24 cellular contexts compared by ENCODE assay signal in genomic region chr12:112869091-112869490, GRCh38.
"Had no signal": no experiment of that assay in that cellular context is flagged by ENCODE, and none has a peak within 500 bp of the region (broad histone marks: within the 10 kb centered on the region; RNA-seq: fewer than 3 reads in every experiment).

No MANE protein-coding gene starts in this region.

- DNase-seq: stimulated activated CD4-positive, alpha-beta T cell treated with anti-CD3 and anti-CD28 coated beads, Interleukin-2, amount 100 ng/mL, for 48 hours; stimulated activated CD4-positive, alpha-beta T cell treated with anti-CD3 and anti-CD28 coated beads, Interleukin-4, amount 100 ng/mL, for 1 hour; stimulated activated CD4-positive, alpha-beta T cell treated with anti-CD3 and anti-CD28 coated beads, Interleukin-4, amount 100 ng/mL, for 24 hours; stimulated activated CD4-positive, alpha-beta T cell treated with anti-CD3 and anti-CD28 coated beads, Interleukin-4, amount 100 ng/mL, for 4 hours; stimulated activated CD8-positive, alpha-beta memory T cell treated with anti-CD3 and anti-CD28 coated beads, Interleukin-4, amount 100 ng/mL, for 48 hours; stimulated activated naive B cell treated with anti-CD40 and anti-IgM and Interleukin-4, amounts not matched to agents 10 μg/mL and 1 μg/mL and 100 μg/mL, for 72 hours; stimulated activated naive CD4-positive, alpha-beta T cell; stimulated activated naive CD4-positive, alpha-beta T cell treated with Interleukin-2 at 50 U/mL for 16 hours; stimulated activated naive CD8-positive, alpha-beta T cell treated with anti-CD3 and anti-CD28 coated beads, Interleukin-15, amount 100 ng/mL, for 72 hours; stimulated activated naive CD8-positive, alpha-beta T cell treated with anti-CD3 and anti-CD28 coated beads, Interleukin-15, Interleukin-2, amounts not matched to agents 100 U/mL and 50 U/mL, for 24 hours; stomach; testis; thyroid gland; tibial artery; transverse colon; upper lobe of right lung; uterus had no signal

- ATAC-seq: stimulated activated effector memory CD8-positive, alpha-beta T cell treated with anti-CD3 and anti-CD28 coated beads, Interleukin-12 subunit alpha, Interleukin-12 subunit beta, amount 100 ng/mL, for 72 hours; stimulated activated memory B cell treated with anti-CD40 and anti-IgM and Interleukin-4, amounts not matched to agents 10 μg/mL and 1 μg/mL and 100 μg/mL, for 72 hours; stimulated activated naive B cell treated with anti-CD40 and anti-IgM and Interleukin-4, amounts not matched to agents 10 μg/mL and 1 μg/mL and 100 μg/mL, for 72 hours; stimulated activated naive CD8-positive, alpha-beta T cell treated with anti-CD3 and anti-CD28 coated beads, Interleukin-15, amount 100 ng/mL, for 72 hours; stimulated activated naive CD8-positive, alpha-beta T cell treated with anti-CD3 and anti-CD28 coated beads, Interleukin-15, Interleukin-2, amounts not matched to agents 100 U/mL and 50 U/mL, for 24 hours; upper lobe of right lung had no signal

- H3K9me3 ChIP-seq: stomach, suprapubic skin, testis, thoracic aorta, thyroid gland, tibial artery, tibial nerve, transverse colon, upper lobe of left lung, upper lobe of right lung, uterus, vagina had no signal

- H3K36me3 ChIP-seq: stomach, suprapubic skin, thoracic aorta, thyroid gland, tibial artery, tibial nerve, transverse colon, upper lobe of left lung, upper lobe of right lung, uterus, vagina had no signal

- H3K4me3 ChIP-seq: stomach, suprapubic skin, testis, thoracic aorta, thyroid gland, tibial artery, tibial nerve, transverse colon, upper lobe of left lung, upper lobe of right lung, uterus, vagina had no signal

- H3K27ac ChIP-seq: stomach, suprapubic skin, testis, thoracic aorta, thyroid gland, tibial artery, tibial nerve, transverse colon, upper lobe of left lung, upper lobe of right lung, uterus, vagina had no signal

- H3K27me3 ChIP-seq: testis, thyroid gland, tibial nerve, upper lobe of left lung, upper lobe of right lung, uterus, vagina had no signal

- H3K4me1 ChIP-seq: stomach, suprapubic skin, testis, thyroid gland, tibial artery, tibial nerve, transverse colon, upper lobe of left lung, upper lobe of right lung, uterus, vagina had no signal
